In the genomic region with DNA sequence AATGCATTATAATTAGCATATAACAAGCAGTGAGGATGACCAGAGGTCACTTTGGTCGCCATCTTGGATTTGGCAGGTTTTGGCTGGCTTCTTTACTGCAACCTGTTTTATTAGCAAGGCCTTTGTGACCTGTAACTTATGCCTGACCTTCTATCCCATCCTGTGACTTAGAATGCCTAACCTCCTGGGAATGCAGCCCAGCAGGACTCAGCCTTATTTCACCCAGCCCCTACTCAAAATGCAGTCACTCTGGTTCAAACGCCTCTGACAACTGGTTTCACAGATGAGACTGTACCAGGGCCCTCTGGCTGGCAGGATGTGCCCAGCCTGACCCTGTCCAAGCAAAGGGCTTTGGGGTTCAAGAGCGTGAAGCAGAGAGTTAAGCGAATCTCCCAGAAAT, we compare ENCODE assay signal across 8 cellular contexts.
"Had no signal": no experiment of that assay in that cellular context is flagged by ENCODE, and none has a peak within 500 bp of the region (broad histone marks: within the 10 kb centered on the region; RNA-seq: fewer than 3 reads in every experiment).

No MANE protein-coding gene starts in this region.

- H3K4me3 ChIP-seq: GM12878 had no signal

- DNase-seq: GDM1, GF-D8 had no signal

- ATAC-seq: GM12878 had no signal

- FAIRE-seq: G401.6, GM12878, GM12891, GM12892, GM18507, GM19239 had no signal
